In the genomic region with DNA sequence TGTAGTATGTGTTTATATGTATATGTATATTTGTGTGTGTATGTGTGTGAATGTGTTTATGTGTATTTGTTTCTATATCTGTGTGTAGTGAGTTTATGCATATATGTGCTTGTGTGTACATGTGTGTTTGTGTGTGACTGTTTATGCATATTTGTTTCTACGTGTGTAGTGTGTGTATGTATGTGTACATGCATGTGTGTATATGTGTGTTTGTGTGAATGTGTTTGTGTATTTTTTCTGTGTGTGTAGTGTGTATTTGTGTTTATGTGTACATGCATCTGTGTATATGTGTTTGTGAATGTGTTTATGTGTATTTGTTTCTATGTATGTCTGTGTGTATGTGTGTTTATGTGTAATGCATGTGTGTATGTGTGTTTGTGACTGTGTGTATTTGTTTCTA, we compare ENCODE assay signal across 1 cellular context.
TF ChIP-seq lines count a peak whose summit lies in the region.

No MANE protein-coding gene starts in this region.

TF ChIP-seq in HepG2, 621 proteins besides CTCF, POLR2A, EP300 and RAD21:
- TF ChIP-seq, protein P1, sequence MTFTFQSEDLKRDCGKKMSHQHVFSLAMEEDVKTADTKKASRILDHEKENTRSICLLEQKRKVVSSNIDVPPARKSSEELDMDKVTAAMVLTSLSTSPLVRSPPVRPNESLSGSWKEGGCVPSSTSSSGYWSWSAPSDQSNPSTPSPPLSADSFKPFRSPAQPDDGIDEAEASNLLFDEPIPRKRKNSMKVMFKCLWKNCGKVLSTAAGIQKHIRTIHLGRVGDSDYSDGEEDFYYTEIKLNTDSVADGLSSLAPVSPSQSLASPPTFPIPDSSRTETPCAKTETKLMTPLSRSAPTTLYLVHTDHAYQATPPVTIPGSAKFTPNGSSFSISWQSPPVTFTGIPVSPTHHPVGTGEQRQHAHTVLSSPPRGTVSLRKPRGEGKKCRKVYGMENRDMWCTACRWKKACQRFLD (CRISPR knock-in tag; IDR thresholded peaks at IDR 0.05; ENCODE audit: borderline replicate concordance) = no peak
- TF ChIP-seq, protein P2, sequence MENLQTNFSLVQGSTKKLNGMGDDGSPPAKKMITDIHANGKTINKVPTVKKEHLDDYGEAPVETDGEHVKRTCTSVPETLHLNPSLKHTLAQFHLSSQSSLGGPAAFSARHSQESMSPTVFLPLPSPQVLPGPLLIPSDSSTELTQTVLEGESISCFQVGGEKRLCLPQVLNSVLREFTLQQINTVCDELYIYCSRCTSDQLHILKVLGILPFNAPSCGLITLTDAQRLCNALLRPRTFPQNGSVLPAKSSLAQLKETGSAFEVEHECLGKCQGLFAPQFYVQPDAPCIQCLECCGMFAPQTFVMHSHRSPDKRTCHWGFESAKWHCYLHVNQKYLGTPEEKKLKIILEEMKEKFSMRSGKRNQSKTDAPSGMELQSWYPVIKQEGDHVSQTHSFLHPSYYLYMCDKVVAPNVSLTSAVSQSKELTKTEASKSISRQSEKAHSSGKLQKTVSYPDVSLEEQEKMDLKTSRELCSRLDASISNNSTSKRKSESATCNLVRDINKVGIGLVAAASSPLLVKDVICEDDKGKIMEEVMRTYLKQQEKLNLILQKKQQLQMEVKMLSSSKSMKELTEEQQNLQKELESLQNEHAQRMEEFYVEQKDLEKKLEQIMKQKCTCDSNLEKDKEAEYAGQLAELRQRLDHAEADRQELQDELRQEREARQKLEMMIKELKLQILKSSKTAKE (CRISPR knock-in tag; IDR thresholded peaks at IDR 0.05; ENCODE audit: borderline replicate concordance) = 0 out of 2 replicates have a peak, but pooled peaks have one; percentile 12
- TF ChIP-seq, protein P3, sequence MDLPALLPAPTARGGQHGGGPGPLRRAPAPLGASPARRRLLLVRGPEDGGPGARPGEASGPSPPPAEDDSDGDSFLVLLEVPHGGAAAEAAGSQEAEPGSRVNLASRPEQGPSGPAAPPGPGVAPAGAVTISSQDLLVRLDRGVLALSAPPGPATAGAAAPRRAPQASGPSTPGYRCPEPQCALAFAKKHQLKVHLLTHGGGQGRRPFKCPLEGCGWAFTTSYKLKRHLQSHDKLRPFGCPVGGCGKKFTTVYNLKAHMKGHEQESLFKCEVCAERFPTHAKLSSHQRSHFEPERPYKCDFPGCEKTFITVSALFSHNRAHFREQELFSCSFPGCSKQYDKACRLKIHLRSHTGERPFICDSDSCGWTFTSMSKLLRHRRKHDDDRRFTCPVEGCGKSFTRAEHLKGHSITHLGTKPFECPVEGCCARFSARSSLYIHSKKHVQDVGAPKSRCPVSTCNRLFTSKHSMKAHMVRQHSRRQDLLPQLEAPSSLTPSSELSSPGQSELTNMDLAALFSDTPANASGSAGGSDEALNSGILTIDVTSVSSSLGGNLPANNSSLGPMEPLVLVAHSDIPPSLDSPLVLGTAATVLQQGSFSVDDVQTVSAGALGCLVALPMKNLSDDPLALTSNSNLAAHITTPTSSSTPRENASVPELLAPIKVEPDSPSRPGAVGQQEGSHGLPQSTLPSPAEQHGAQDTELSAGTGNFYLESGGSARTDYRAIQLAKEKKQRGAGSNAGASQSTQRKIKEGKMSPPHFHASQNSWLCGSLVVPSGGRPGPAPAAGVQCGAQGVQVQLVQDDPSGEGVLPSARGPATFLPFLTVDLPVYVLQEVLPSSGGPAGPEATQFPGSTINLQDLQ (CRISPR knock-in tag; IDR thresholded peaks at IDR 0.05) = no peak
- TF ChIP-seq JUNB (CRISPR knock-in tag; IDR thresholded peaks at IDR 0.05; ENCODE audit: borderline replicate concordance) = peak; percentile 58; the same call in 1 of the 2 replicates
- no peak for TF ChIP-seq IKZF4 (CRISPR knock-in tag; IDR thresholded peaks at IDR 0.05; ENCODE audit: borderline replicate concordance, low read depth, not compliant biosample characterization)
- TF ChIP-seq HNRNPL (IDR thresholded peaks at IDR 0.05; ENCODE audit: low read depth, low read length) = no peak
- TF ChIP-seq, protein P4, sequence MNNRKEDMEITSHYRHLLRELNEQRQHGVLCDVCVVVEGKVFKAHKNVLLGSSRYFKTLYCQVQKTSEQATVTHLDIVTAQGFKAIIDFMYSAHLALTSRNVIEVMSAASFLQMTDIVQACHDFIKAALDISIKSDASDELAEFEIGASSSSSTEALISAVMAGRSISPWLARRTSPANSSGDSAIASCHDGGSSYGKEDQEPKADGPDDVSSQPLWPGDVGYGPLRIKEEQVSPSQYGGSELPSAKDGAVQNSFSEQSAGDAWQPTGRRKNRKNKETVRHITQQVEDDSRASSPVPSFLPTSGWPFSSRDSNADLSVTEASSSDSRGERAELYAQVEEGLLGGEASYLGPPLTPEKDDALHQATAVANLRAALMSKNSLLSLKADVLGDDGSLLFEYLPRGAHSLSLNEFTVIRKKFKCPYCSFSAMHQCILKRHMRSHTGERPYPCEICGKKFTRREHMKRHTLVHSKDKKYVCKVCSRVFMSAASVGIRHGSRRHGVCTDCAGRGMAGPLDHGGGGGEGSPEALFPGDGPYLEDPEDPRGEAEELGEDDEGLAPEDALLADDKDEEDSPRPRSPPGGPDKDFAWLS (CRISPR knock-in tag; IDR thresholded peaks at IDR 0.05; ENCODE audit: borderline replicate concordance) = no peak
- TF ChIP-seq ATF7 (IDR thresholded peaks at IDR 0.05) = 0 out of 2 replicates have a peak, but pooled peaks have one; percentile 1
- TF ChIP-seq ATF7 (CRISPR knock-in tag; IDR thresholded peaks at IDR 0.05) = no peak
- 0 out of 2 replicates have a peak, but pooled peaks have one; percentile 62 for TF ChIP-seq ZNF207 (IDR thresholded peaks at IDR 0.05; ENCODE audit: borderline replicate concordance)
- TF ChIP-seq ATF7-NPFF (CRISPR knock-in tag; IDR thresholded peaks at IDR 0.05; ENCODE audit: low read depth) = no peak
- TF ChIP-seq PITX1 (CRISPR knock-in tag; IDR thresholded peaks at IDR 0.05) = no peak
- TF ChIP-seq HNF4G (IDR thresholded peaks at IDR 0.05; ENCODE audit: borderline replicate concordance, low read depth, low read length) = no peak
- no peak for TF ChIP-seq HNF4G (CRISPR knock-in tag; IDR thresholded peaks at IDR 0.05; ENCODE audit: borderline replicate concordance, low read depth)
- TF ChIP-seq ZNF660 (CRISPR knock-in tag; IDR thresholded peaks at IDR 0.05; ENCODE audit: borderline replicate concordance, low read depth) = no peak
- TF ChIP-seq YEATS2 (CRISPR knock-in tag; IDR thresholded peaks at IDR 0.05; ENCODE audit: borderline replicate concordance) = no peak
- no peak for TF ChIP-seq NFATC3 (CRISPR knock-in tag; IDR thresholded peaks at IDR 0.05)
- no peak for TF ChIP-seq ZEB1 (IDR thresholded peaks at IDR 0.05; ENCODE audit: insufficient replicate concordance, low read depth)
- TF ChIP-seq HOXA9 (CRISPR knock-in tag; IDR thresholded peaks at IDR 0.05; ENCODE audit: borderline replicate concordance) = no peak
- TF ChIP-seq XRCC5 (optimal IDR thresholded peaks at IDR 0.05; ENCODE audit: low read length) = no peak
- no peak for TF ChIP-seq ZNF891 (CRISPR knock-in tag; IDR thresholded peaks at IDR 0.05)
